Comparison of ENCODE assay signal across 24 cellular contexts in the genomic region with DNA sequence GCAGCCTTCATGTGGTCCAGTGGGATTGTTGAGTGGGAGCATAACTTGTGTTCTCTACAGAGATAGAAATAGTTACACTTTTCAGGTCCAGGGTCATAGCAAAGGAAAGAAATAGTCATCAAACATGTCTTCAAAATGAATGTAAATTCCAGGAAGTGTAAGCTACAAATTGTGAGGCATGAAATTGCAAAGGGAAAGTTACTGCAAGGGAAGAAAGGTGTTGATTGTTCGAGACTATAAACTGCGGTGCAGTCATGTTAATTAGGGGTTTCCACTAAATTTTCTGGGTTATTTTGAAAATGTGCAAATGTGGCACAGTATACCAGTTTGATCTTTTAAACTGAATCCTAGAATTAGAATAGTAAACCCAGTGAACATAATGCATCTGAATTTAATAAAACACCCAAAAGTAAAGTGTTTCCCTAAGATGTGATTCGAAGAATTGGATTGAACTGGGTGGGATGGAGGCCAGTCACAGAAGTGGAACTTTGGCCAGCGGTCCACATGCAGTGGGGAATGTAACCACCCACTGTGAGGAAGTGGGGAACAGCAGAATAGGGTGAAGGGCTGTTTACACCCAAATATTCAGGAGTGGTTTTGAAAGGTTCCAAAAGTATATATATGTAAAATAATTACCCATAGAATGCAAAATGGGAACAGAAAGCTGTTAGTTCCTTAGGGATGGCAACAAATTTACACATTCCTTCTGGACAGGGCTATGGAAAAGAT.
"Had no signal": no experiment of that assay in that cellular context is flagged by ENCODE, and none has a peak within 500 bp of the region (broad histone marks: within the 10 kb centered on the region; RNA-seq: fewer than 3 reads in every experiment).

No MANE protein-coding gene starts in this region.

- H3K4me3 ChIP-seq: dorsolateral prefrontal cortex, gastrocnemius medialis, lower lobe of right lung, pancreas, right lobe of liver, thoracic aorta, tibial nerve, upper lobe of right lung, uterus had no signal

- ATAC-seq: esophagus mucosa, gastrocnemius medialis, left ventricle myocardium superior, lower lobe of right lung, natural killer cell, pancreas, right lobe of liver, upper lobe of right lung had no signal

- H3K9me3 Mint-ChIP-seq: natural killer cell had no signal

- H3K36me3 ChIP-seq: gastrocnemius medialis, lower lobe of right lung, pancreas, right lobe of liver, thoracic aorta, tibial nerve, upper lobe of right lung, uterus had no signal

- H3K4me3 Mint-ChIP-seq: natural killer cell; stimulated activated naive CD8-positive, alpha-beta T cell treated with anti-CD3 and anti-CD28 coated beads, Interleukin-15, Interleukin-2, amounts not matched to agents 100 ng/mL and 50 ng/mL, for 24 hours had no signal

- H3K27me3 Mint-ChIP-seq: stimulated activated naive CD8-positive, alpha-beta T cell treated with anti-CD3 and anti-CD28 coated beads, Interleukin-15, Interleukin-2, amounts not matched to agents 100 ng/mL and 50 ng/mL, for 24 hours had no signal

- H3K9me3 ChIP-seq: gastrocnemius medialis, lower lobe of right lung, pancreas, right lobe of liver, thoracic aorta, tibial nerve, upper lobe of right lung, uterus had no signal

- H3K4me1 ChIP-seq: gastrocnemius medialis, lower lobe of right lung, pancreas, right lobe of liver, upper lobe of right lung, uterus had no signal

- H3K4me1 Mint-ChIP-seq: natural killer cell had no signal

- H3K36me3 Mint-ChIP-seq: natural killer cell had no signal

- DNase-seq: dorsolateral prefrontal cortex; effector CD4-positive, alpha-beta T cell; foreskin fibroblast; gastrocnemius medialis; head of caudate nucleus; left ventricle myocardium superior; lower lobe of right lung; natural killer cell; occipital lobe; pancreas; right lobe of liver; small intestine; stimulated activated CD4-positive, alpha-beta T cell treated with anti-CD3 and anti-CD28 coated beads, Interleukin-15, amount 100 ng/mL, for 24 hours; stimulated activated CD4-positive, alpha-beta T cell treated with anti-CD3 and anti-CD28 coated beads, Interleukin-4, amount 100 ng/mL, for 1 hour; stimulated activated CD8-positive, alpha-beta memory T cell treated with anti-CD3 and anti-CD28 coated beads, Interleukin-4, amount 100 ng/mL, for 48 hours; upper lobe of right lung; uterus had no signal

- H3K27me3 ChIP-seq: dorsolateral prefrontal cortex, gastrocnemius medialis, pancreas, right lobe of liver, tibial nerve, upper lobe of right lung, uterus had no signal

- H3K27ac Mint-ChIP-seq: natural killer cell; stimulated activated naive CD8-positive, alpha-beta T cell treated with anti-CD3 and anti-CD28 coated beads, Interleukin-15, Interleukin-2, amounts not matched to agents 100 ng/mL and 50 ng/mL, for 24 hours had no signal

- H3K27ac ChIP-seq: dorsolateral prefrontal cortex, epithelial cell of prostate, gastrocnemius medialis, lower lobe of right lung, pancreas, right lobe of liver, thoracic aorta, tibial nerve, upper lobe of right lung, uterus had no signal

- FAIRE-seq: colon, keratinocyte, pancreas, small intestine had no signal
